Comparison of ENCODE assay signal across 1 cellular context in the genomic region with DNA sequence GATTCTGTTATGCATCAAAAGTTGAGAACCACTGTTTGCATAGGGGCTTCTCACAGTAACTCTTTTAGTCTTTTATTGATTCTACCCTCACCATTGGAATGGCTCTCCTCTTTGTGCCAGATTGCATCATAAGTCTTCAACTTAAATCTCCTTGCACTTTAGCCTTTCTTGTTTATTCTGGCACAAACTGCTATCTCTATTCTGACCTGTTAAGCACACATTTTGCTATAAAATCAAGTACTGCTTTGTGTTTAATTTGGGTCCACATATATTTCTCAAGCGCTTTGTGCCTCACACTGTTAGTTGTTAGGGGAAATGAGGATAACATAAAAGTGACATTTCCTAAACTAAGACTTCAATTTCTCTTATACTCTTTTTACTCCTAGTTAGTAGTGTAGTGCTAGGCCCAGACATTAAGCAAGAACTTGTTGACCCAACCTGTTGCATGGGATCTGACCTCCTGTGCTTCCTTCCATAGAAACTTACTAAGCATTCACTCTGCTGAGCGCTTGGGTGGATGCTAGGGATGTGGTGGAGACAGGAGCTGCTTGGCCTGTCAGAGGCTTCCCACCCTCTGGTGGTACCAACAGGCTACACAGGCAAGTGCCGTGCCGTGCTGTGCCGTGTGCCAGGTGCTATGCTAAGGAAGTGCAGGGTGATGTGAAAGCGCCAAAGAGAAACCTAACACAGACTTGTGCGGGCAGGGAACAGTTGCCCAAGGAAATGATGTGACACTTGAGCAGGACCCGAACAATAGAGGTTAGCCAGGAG.
TF ChIP-seq lines count a peak whose summit lies in the region.

No MANE protein-coding gene starts in this region.

TF ChIP-seq in IMR-90, 13 proteins besides CTCF, POLR2A, EP300 and RAD21:
- TF ChIP-seq ELK1 (IDR thresholded peaks at IDR 0.05; ENCODE audit: borderline replicate concordance, low read depth, low read length) (no peak), FOS (IDR thresholded peaks at IDR 0.05; ENCODE audit: low read depth, low read length) (no peak), CEBPB (IDR thresholded peaks at IDR 0.05; ENCODE audit: low read depth, low read length) (0 out of 2 replicates have a peak, but pooled peaks have one; percentile 32), USF2 (IDR thresholded peaks at IDR 0.05; ENCODE audit: low read depth, low read length) (no peak), SMC3 (IDR thresholded peaks at IDR 0.05; ENCODE audit: low read depth, low read length) (no peak), MXI1 (IDR thresholded peaks at IDR 0.05; ENCODE audit: borderline replicate concordance, low read depth, low read length) (no peak), BHLHE40 (IDR thresholded peaks at IDR 0.05; ENCODE audit: low read depth, low read length) (no peak)
